In the genomic region with DNA sequence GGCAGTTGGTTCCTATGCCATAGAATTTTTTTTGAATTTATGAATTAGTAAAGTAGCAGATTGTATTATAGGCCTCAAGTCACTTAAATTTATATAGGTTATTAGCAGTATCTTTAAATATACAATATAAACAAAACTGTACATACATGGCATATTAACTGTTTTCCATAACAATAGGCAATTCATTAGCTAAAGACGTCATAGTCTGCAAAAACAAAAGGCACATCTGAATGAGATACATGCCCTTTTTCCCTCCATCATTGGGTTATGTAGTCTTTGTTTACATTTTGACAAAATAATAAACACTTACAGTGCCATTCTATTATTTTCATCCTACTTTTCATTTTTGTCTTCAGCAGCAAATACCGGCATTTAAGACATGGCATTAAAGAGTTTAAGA, we compare ENCODE assay signal across 13 cellular contexts. TPM values are rescaled to one million over a fixed set of nuclear protein-coding genes. Genes with fewer than 3 reads are reported as not detected.
DNase-seq lines count a peak whose midpoint lies in the region; ATAC-seq and TF ChIP-seq lines count a peak whose summit lies in the region.
"Had no signal": no experiment of that assay in that cellular context is flagged by ENCODE, and none has a peak within 500 bp of the region (broad histone marks: within the 10 kb centered on the region; RNA-seq: fewer than 3 reads in every experiment).

No MANE protein-coding gene starts in this region.

- 94% methylated on average over 2 of the region's 2 CpGs for WGBS in hepatocyte (ENCODE audit: low lambda C conversion rate, missing lambda C conversion rate)

- H3K27ac Mint-ChIP-seq in CD4-positive, alpha-beta T cell, result peak overlapping the region; percentile 63

- no peaks in the 10 kb centered on the region for H3K27me3 ChIP-seq in CD4-positive, alpha-beta T cell (ENCODE audit: control insufficient read depth, insufficient read depth, low read length)
- H3K27me3 ChIP-seq in hepatocyte, result no peaks in the 10 kb centered on the region

- H3K27me3 Mint-ChIP-seq in CD4-positive, alpha-beta T cell, result no peaks in the 10 kb centered on the region

- no peak for ATAC-seq in CD4-positive, alpha-beta T cell (ENCODE audit: poor library complexity)
- ATAC-seq: activated CD8-positive, alpha-beta T cell treated with anti-CD3 and anti-CD28 coated beads, Interleukin-2, amount 10 ng/mL, durations not matched to agents 7 days and 5 days had no signal

- H3K4me1 Mint-ChIP-seq in CD4-positive, alpha-beta T cell (ENCODE audit: low read depth), result peaks cover 31% of the 10 kb centered on the region

- intact Hi-C loops in CD4-positive, alpha-beta T cell (cut with DNase I, micrococcal nuclease), result loop anchor here (5.0 kb wide), 5 partner anchors 115 to 495 kb away; a partner anchor contains a TSS

- no peaks in the 10 kb centered on the region for H4K20me1 ChIP-seq in hepatocyte (ENCODE audit: insufficient read depth, poor library complexity, severe bottlenecking)

- no peaks in the 10 kb centered on the region for H3K9me3 ChIP-seq in CD4-positive, alpha-beta T cell (ENCODE audit: control insufficient read depth, low read length)
- H3K9me3 ChIP-seq in SK-N-MC (ENCODE audit: low read depth, low read length) (no peaks in the 10 kb centered on the region), hepatocyte (ENCODE audit: low read depth) (no peaks in the 10 kb centered on the region)
- H3K9me3 ChIP-seq: thoracic aorta had no signal

- H2AFZ ChIP-seq in hepatocyte, result no peak overlapping the region

- POLR2A ChIA-PET in CD4-positive, alpha-beta T cell (lab: Charles Lee), result interaction anchor here (0.6 to 2.7 kb wide), 13 partner anchors 26 to 497 kb away, joined by 3 to 77 read pairs (median 8); a partner anchor contains a TSS

- TF ChIP-seq CTCF in CD4-positive, alpha-beta T cell (IDR thresholded peaks at IDR 0.05), result no peak
- no peak for TF ChIP-seq CTCF in hepatocyte (IDR thresholded peaks at IDR 0.05; ENCODE audit: poor library complexity)

- no peak overlapping the region for H3K9ac ChIP-seq in SK-N-MC (ENCODE audit: insufficient read length)

- no peak for DNase-seq in CD4-positive, alpha-beta T cell
- DNase-seq in SK-N-MC (ENCODE audit: low read depth, low spot score), result no peak
- no peak for DNase-seq in hepatocyte (ENCODE audit: low spot score)
- DNase-seq in putamen (ENCODE audit: low spot score), result peak; percentile 57
- DNase-seq in mucosa of gallbladder (ENCODE audit: low spot score), result no peak
- DNase-seq in effector CD8-positive, alpha-beta T cell (lab: John Stamatoyannopoulos, UW), result no peak
- DNase-seq in nucleus accumbens (lab: John Stamatoyannopoulos, UW), result no peak
- no peak for DNase-seq in germinal center (ENCODE audit: low spot score)
- DNase-seq: activated CD8-positive, alpha-beta T cell treated with anti-CD3 and anti-CD28 coated beads, Interleukin-2, amount 10 ng/mL, durations not matched to agents 7 days and 5 days; activated effector memory CD4-positive, alpha-beta T cell treated with anti-CD3 and anti-CD28 coated beads, Interleukin-2, amount 50 U/mL, for 16 hours; left cardiac atrium; NCI-H1930 had no signal

- no peak overlapping the region for H3K4me2 ChIP-seq in hepatocyte

- H3K27ac ChIP-seq in CD4-positive, alpha-beta T cell (ENCODE audit: low read depth, low read length), result no peak overlapping the region
- peak overlapping the region; percentile 96; the same call in 1 of the 2 replicates for H3K27ac ChIP-seq in SK-N-MC
- peak overlapping the region; percentile 95 for H3K27ac ChIP-seq in hepatocyte

- H3K4me1 ChIP-seq in hepatocyte (ENCODE audit: insufficient read depth), result peaks cover 11% of the 10 kb centered on the region

- H3K9me2 ChIP-seq in hepatocyte (replicated peaks; ENCODE audit: insufficient read depth), result no peaks in the 10 kb centered on the region

- H3K9me3 Mint-ChIP-seq in CD4-positive, alpha-beta T cell, result no peaks in the 10 kb centered on the region

- H3K36me3 ChIP-seq in SK-N-MC (ENCODE audit: insufficient read depth, low read length), result peaks cover 29% of the 10 kb centered on the region
- H3K36me3 ChIP-seq in hepatocyte (replicated peaks; ENCODE audit: insufficient read depth, low read depth), result no peaks in the 10 kb centered on the region

- peaks cover 26% of the 10 kb centered on the region for H3K79me2 ChIP-seq in hepatocyte

- CTCF ChIA-PET in CD4-positive, alpha-beta T cell (lab: Charles Lee), result interaction anchor here (1.0 to 3.4 kb wide), 5 partner anchors 238 to 415 kb away, joined by 3 to 40 read pairs (median 6); a partner anchor contains a TSS

- no peak overlapping the region for H3K4me3 ChIP-seq in SK-N-MC
- no peak overlapping the region for H3K4me3 ChIP-seq in hepatocyte

- H3K36me3 Mint-ChIP-seq in CD4-positive, alpha-beta T cell (ENCODE audit: low read depth), result peaks cover 62% of the 10 kb centered on the region

- peak overlapping the region; percentile 25 for H3K4me3 Mint-ChIP-seq in CD4-positive, alpha-beta T cell

RNA-seq across cellular contexts. Expression of a gene that starts 1.1 kb away (rescaled TPM):
- total RNA-seq in CD4-positive, alpha-beta T cell, result 10 to 100 TPM; 30.4 to 32.4 TPM
- total RNA-seq in hepatocyte (11.4 and 11.5 TPM in 2 replicates), mucosa of gallbladder (6.3 TPM)
- polyA plus RNA-seq in hepatocyte, result 6.1 and 8.5 TPM in 2 replicates
